ENCODE assay signal across 16 cellular contexts in the genomic region with DNA sequence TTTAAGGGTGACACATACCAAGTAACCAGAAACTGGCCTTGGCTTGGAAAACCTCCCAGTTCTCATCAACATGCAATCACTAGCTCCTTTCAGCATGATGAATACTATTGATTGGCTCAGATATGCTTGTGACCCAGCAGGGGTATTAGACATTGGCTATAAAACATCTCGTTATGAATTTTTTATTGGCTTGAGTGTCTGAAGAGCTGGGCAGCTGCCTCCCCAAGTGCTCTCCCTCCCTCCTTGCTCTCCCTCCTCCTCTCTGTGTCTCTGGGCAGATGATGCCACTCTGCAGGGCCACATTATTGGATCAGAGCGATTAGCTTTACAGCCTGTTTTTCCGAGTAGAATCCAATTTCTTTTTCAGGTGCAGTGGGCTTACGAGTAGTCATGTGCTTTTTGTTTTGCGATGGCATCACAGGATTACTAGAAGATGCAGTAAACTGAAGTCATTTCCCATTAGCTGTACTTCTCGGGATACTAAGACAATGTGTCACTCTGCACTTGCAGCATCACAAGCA.
DNase-seq lines count a peak whose midpoint lies in the region; ATAC-seq, FAIRE-seq and TF ChIP-seq lines count a peak whose summit lies in the region.
"Had no signal": no experiment of that assay in that cellular context is flagged by ENCODE, and none has a peak within 500 bp of the region (broad histone marks: within the 10 kb centered on the region; RNA-seq: fewer than 3 reads in every experiment).

No MANE protein-coding gene starts in this region.

- no peaks in the 10 kb centered on the region for H3K23me2 ChIP-seq in H9 (ENCODE audit: insufficient read length, low read depth, low read length, poor library complexity, severe bottlenecking)

- no peak overlapping the region for H3K4ac ChIP-seq in H9 (ENCODE audit: low read depth, low read length)

- H3K4me1 ChIP-seq in osteoblast (ENCODE audit: insufficient read depth, low read length) (peaks cover 11% of the 10 kb centered on the region), H9 (ENCODE audit: insufficient read depth, low read length) (no peaks in the 10 kb centered on the region)

- H3K9me3 ChIP-seq in osteoblast (ENCODE audit: low read depth, low read length) = no peaks in the 10 kb centered on the region
- no peaks in the 10 kb centered on the region for H3K9me3 ChIP-seq in H9 (ENCODE audit: control insufficient read depth, low read depth, low read length)
- H3K9me3 ChIP-seq: neutrophil had no signal

- TF ChIP-seq CTCF in brain (conservative IDR thresholded peaks at IDR 0.05) (no peak), osteoblast (IDR thresholded peaks at IDR 0.05; ENCODE audit: extremely low read depth, low read depth, low read length) (no peak), H9 (conservative IDR thresholded peaks at IDR 0.05) (no peak)

- no peak overlapping the region for H2BK20ac ChIP-seq in H9 (ENCODE audit: low read depth, low read length, poor library complexity, severe bottlenecking)

- H3K9me3 Mint-ChIP-seq in brain = no peaks in the 10 kb centered on the region
- H3K9me3 Mint-ChIP-seq in H9 = no peaks in the 10 kb centered on the region
- H3K9me3 Mint-ChIP-seq: CD8-positive, alpha-beta memory T cell; WTC11 had no signal

- H2AFZ ChIP-seq in osteoblast (ENCODE audit: low read length) = peak overlapping the region; percentile 11
- no peak overlapping the region for H2AFZ ChIP-seq in H9 (ENCODE audit: low read length)

- H3K4me3 Mint-ChIP-seq in brain (no peak overlapping the region), H9 (no peak overlapping the region)
- H3K4me3 Mint-ChIP-seq: CD8-positive, alpha-beta memory T cell; WTC11 had no signal

- no peak overlapping the region for H2BK15ac ChIP-seq in H9 (ENCODE audit: low read depth, low read length)

- no peak overlapping the region for H3K14ac ChIP-seq in H9 (ENCODE audit: insufficient read depth, low read length)

- H2BK5ac ChIP-seq in H9 (ENCODE audit: insufficient read length, low read length) = no peak overlapping the region

- H3K4me1 Mint-ChIP-seq in brain (peaks cover 29% of the 10 kb centered on the region), H9 (no peaks in the 10 kb centered on the region; a peak in 1 of 4 replicates)
- H3K4me1 Mint-ChIP-seq: CD8-positive, alpha-beta memory T cell; WTC11 had no signal

- no peaks in the 10 kb centered on the region for H3K36me3 ChIP-seq in osteoblast (ENCODE audit: insufficient read depth, low read length)
- H3K36me3 ChIP-seq: neutrophil had no signal

- no peak overlapping the region for H2AK5ac ChIP-seq in H9 (ENCODE audit: insufficient read length, low read length)

- H3K9ac ChIP-seq in H9 (ENCODE audit: extremely low read depth, insufficient read length, low read length) = no peak overlapping the region

- H3K27me3 ChIP-seq in osteoblast (ENCODE audit: insufficient read depth, low read length) (peaks cover 43% of the 10 kb centered on the region), H9 (ENCODE audit: insufficient read depth, low read length) (no peaks in the 10 kb centered on the region)

- no peak overlapping the region for H2BK12ac ChIP-seq in H9 (ENCODE audit: insufficient read length, low read depth, low read length)

- ATAC-seq in GM18502 (IDR thresholded peaks at IDR 0.05; ENCODE audit: poor library complexity, unreplicated experiment) = no peak
- ATAC-seq: WTC11 had no signal

- H3K27ac ChIP-seq in osteoblast (ENCODE audit: low read depth, low read length) (peak overlapping the region; percentile 15), H9 (ENCODE audit: insufficient read length, low read depth, low read length) (no peak overlapping the region)
- H3K27ac ChIP-seq: neutrophil had no signal

- no peak overlapping the region for H3K56ac ChIP-seq in H9 (ENCODE audit: insufficient read length, low read depth, low read length)

- H3K27me3 Mint-ChIP-seq in brain (peaks cover 6% of the 10 kb centered on the region), H9 (ENCODE audit: low read depth) (peaks cover 6% of the 10 kb centered on the region)

- DNase-seq in GM04504 (ENCODE audit: low read depth) = peak; percentile 65
- peak; percentile 6 for DNase-seq in NCI-H2196 treated with DMSO at 0.1 percent for 48 hours (lab: John Stamatoyannopoulos, UW; ENCODE audit: unreplicated experiment)
- DNase-seq in osteoblast (ENCODE audit: insufficient read length, low spot score, missing footprints) = peak; percentile 89
- DNase-seq in H9 = no peak
- DNase-seq in NCI-H1930 (lab: John Stamatoyannopoulos, UW) = no peak
- DNase-seq in RCC 7860 (ENCODE audit: low spot score) = no peak
- DNase-seq: activated CD8-positive, alpha-beta memory T cell treated with anti-CD3 and anti-CD28 coated beads, Interleukin-2, amount 50 U/mL, for 48 hours; activated naive CD4-positive, alpha-beta T cell treated with anti-CD3 and anti-CD28 coated beads, Interleukin-2, amount 50 U/mL, for 16 hours; CD8-positive, alpha-beta memory T cell; erythroblast; mesendoderm; NCI-H187 had no signal

- no peak overlapping the region for H3K23ac ChIP-seq in H9 (ENCODE audit: insufficient read length, low read depth, low read length)

- H3T11ph ChIP-seq in H9 (ENCODE audit: low read length) = no peak overlapping the region

- H4K91ac ChIP-seq in H9 (ENCODE audit: insufficient read length, low read depth, low read length) = no peak overlapping the region

- no peaks in the 10 kb centered on the region for H3K79me1 ChIP-seq in H9 (ENCODE audit: insufficient read depth, low read depth, low read length, poor library complexity, severe bottlenecking)

- H3K4me2 ChIP-seq in osteoblast (ENCODE audit: insufficient read depth, low read length) (peak overlapping the region; percentile 46), H9 (ENCODE audit: insufficient read depth, insufficient read length, low read length) (no peak overlapping the region)

- WGBS in H9 (ENCODE audit: extremely low coverage, insufficient read length, low lambda C conversion rate) = no CpG with 5 or more reads among the region's 6 CpGs

- no peak overlapping the region for H3K18ac ChIP-seq in H9 (ENCODE audit: insufficient read length, low read depth, low read length)

- H2BK120ac ChIP-seq in H9 (ENCODE audit: low read depth, low read length, poor library complexity, severe bottlenecking) = no peak overlapping the region

- no peak for FAIRE-seq in RCC 7860 (lab: Jason Lieb, UNC)

- no peak overlapping the region for H4K5ac ChIP-seq in H9 (ENCODE audit: insufficient read length, low read depth, low read length)

- H3K4me3 ChIP-seq in osteoblast (ENCODE audit: insufficient read depth, low read length) = peak overlapping the region; percentile 13

- H3K36me3 Mint-ChIP-seq in brain (no peaks in the 10 kb centered on the region), H9 (ENCODE audit: insufficient read depth in 1 of 3, low read depth in 3 of 3) (no peaks in the 10 kb centered on the region)
- H3K36me3 Mint-ChIP-seq: CD8-positive, alpha-beta memory T cell; WTC11 had no signal

- no peak overlapping the region for H4K8ac ChIP-seq in H9 (replicated peaks; ENCODE audit: insufficient read length, low read depth, low read length)

- H4K20me1 ChIP-seq in osteoblast (ENCODE audit: insufficient read depth, low read length) = no peaks in the 10 kb centered on the region
- no peaks in the 10 kb centered on the region for H4K20me1 ChIP-seq in H9 (ENCODE audit: control insufficient read depth, insufficient read depth, insufficient read length)

- H3K79me2 ChIP-seq in osteoblast (ENCODE audit: insufficient read depth, low read length) (no peaks in the 10 kb centered on the region), H9 (ENCODE audit: insufficient read depth, low read length) (no peaks in the 10 kb centered on the region)

- H3K27ac Mint-ChIP-seq in brain (peak overlapping the region in 4 of 5 experiments; percentile 3 to 43 (median 39)), H9 (no peak overlapping the region)
- H3K27ac Mint-ChIP-seq: CD8-positive, alpha-beta memory T cell; WTC11 had no signal

Comparison
In these comparisons a context has a peak if more than half of its experiments do, and no peak if none do; other contexts are left out.
1. DNase-seq: peak in GM04504 (single experiment), NCI-H2196 treated with DMSO at 0.1 percent for 48 hours (single experiment) and osteoblast (single experiment); none in H9 (single experiment), NCI-H1930 (0 of 2) and RCC 7860 (single experiment).
2. H3K27ac Mint-ChIP-seq: peak in brain (4 of 5); none in H9 (0 of 3).